In genomic region chr12:101747695-101748094, GRCh38 we compare ENCODE assay signal across 1 cellular context.
TF ChIP-seq lines count a peak whose summit lies in the region.

No MANE protein-coding gene starts in this region.

TF ChIP-seq in K562, 482 proteins besides CTCF, POLR2A, EP300 and RAD21:
- TF ChIP-seq HMBOX1 (IDR thresholded peaks at IDR 0.05) (peak; percentile 90), KDM5B (IDR thresholded peaks at IDR 0.05; ENCODE audit: insufficient replicate concordance, low read depth, low read length) (no peak), HDAC1 (IDR thresholded peaks at IDR 0.05) (no peak)
